Comparison of ENCODE assay signal across 2 cellular contexts in the genomic region with DNA sequence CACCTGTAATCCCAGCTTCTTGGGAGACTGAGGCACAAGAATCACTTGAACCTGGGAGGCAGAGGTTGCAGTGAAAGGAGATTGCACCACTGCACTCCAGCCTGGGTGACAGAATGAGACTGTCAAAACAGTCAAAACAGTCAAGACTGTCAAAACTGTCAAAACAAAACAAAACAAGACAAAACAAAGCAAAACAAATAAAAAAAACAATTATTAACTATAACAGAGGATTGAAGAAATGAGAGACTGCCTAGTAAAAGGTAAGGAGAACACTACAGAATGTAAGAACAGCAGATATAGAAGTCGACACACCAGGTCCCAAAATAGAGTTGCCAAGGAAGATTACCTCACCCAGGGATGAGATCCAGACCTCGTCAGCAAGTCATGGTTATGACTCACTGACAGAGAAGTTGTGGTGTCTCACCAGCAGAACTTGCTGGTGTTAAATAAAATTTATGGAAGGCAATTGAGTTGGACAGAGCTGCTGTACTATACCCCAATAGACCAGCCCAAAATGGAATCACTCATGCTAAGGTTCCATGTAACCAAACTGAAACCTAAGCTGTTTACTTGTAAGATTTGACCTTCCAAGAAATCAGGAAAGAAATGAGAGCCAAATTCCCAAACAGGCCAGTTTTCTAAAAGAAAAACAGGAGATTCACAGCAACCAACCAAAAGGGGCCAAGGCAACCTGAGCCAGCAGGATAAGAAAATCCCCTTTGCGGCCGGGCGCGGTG.
A peak's percentile ranks its signal among the peaks of the same experiment; 100 is the strongest.
TF ChIP-seq lines count a peak whose summit lies in the region.

No MANE protein-coding gene starts in this region.

TF ChIP-seq in liver, 16 proteins besides CTCF, POLR2A, EP300 and RAD21:
- TF ChIP-seq GABPA (IDR thresholded peaks at IDR 0.05 in 1 of 2, conservative IDR thresholded peaks at IDR 0.05 in 1 of 2): no peak
- no peak for TF ChIP-seq SP1 (IDR thresholded peaks at IDR 0.05)
- peak; percentile 57 to 85 for TF ChIP-seq JUND (IDR thresholded peaks at IDR 0.05)
- no peak for TF ChIP-seq FOXA2 (IDR thresholded peaks at IDR 0.05)
TF ChIP-seq in liver: peak in this region for 1.

TF ChIP-seq in HepG2, 621 proteins besides CTCF, POLR2A, EP300 and RAD21:
- TF ChIP-seq ZNF572 (CRISPR knock-in tag; IDR thresholded peaks at IDR 0.05): no peak
